In genomic region chr22:20506543-20507252, GRCh38 we compare ENCODE assay signal across 7 cellular contexts. TPM values are rescaled to one million over a fixed set of nuclear protein-coding genes. Genes with fewer than 3 reads are reported as not detected.
DNase-seq lines count a peak whose midpoint lies in the region; ATAC-seq and TF ChIP-seq lines count a peak whose summit lies in the region.

No MANE protein-coding gene starts in this region.

- intact Hi-C loops in activated T-helper 2 cell treated with anti-CD3 and anti-CD28 coated beads, Interferon-gamma antibody, Interleukin-2, Interleukin-4, amounts not matched to agents 10 μg/mL and 5 μg/mL and 100 μg/mL, durations not matched to agents 14 hours and 24 hours and 36 hours (cut with micrococcal nuclease): loop anchor here (1.0 kb wide), 1 partner anchor 10 kb away; no protein-coding TSS in a partner anchor
- intact Hi-C loops in stomach (cut with DNase I; ENCODE audit: low total_unique reads): loop anchor here (10.0 kb wide), 1 partner anchor 48 kb away; no protein-coding TSS in a partner anchor

- TF ChIP-seq EP300 in stomach (IDR thresholded peaks at IDR 0.05): no peak

- H3K27me3 ChIP-seq in HUES48 (ENCODE audit: control insufficient read depth, insufficient read depth, low read length): no peaks in the 10 kb centered on the region
- no peaks in the 10 kb centered on the region for H3K27me3 ChIP-seq in iPS-18a (ENCODE audit: control insufficient read depth, insufficient read depth, low read length)
- no peaks in the 10 kb centered on the region for H3K27me3 ChIP-seq in stomach

- no peak for TF ChIP-seq CTCF in stomach (IDR thresholded peaks at IDR 0.05)

- H3K9me3 Mint-ChIP-seq in activated T-helper 2 cell treated with anti-CD3 and anti-CD28 coated beads, Interferon-gamma antibody, Interleukin-2, Interleukin-4, amounts not matched to agents 10 μg/mL and 5 μg/mL and 100 μg/mL, durations not matched to agents 14 hours and 24 hours and 36 hours: no peaks in the 10 kb centered on the region

- H3K27ac Mint-ChIP-seq in activated T-helper 2 cell treated with anti-CD3 and anti-CD28 coated beads, Interferon-gamma antibody, Interleukin-2, Interleukin-4, amounts not matched to agents 10 μg/mL and 5 μg/mL and 100 μg/mL, durations not matched to agents 14 hours and 24 hours and 36 hours: peak overlapping the region; percentile 91

- H3K4me1 Mint-ChIP-seq in activated T-helper 2 cell treated with anti-CD3 and anti-CD28 coated beads, Interferon-gamma antibody, Interleukin-2, Interleukin-4, amounts not matched to agents 10 μg/mL and 5 μg/mL and 100 μg/mL, durations not matched to agents 14 hours and 24 hours and 36 hours (ENCODE audit: low read depth): peaks cover 44% of the 10 kb centered on the region

- whole genome bisulfite sequencing in stomach, 5 donors: 69 to 75% (median 73%) methylated on average over 13 of the region's 13 CpGs

- no peak overlapping the region for H3K9ac ChIP-seq in HUES48 (ENCODE audit: low read depth, low read length)
- H3K9ac ChIP-seq in iPS-18a (ENCODE audit: low read length): no peak overlapping the region

- peaks cover 27% of the 10 kb centered on the region for H3K36me3 Mint-ChIP-seq in activated T-helper 2 cell treated with anti-CD3 and anti-CD28 coated beads, Interferon-gamma antibody, Interleukin-2, Interleukin-4, amounts not matched to agents 10 μg/mL and 5 μg/mL and 100 μg/mL, durations not matched to agents 14 hours and 24 hours and 36 hours (ENCODE audit: low read depth)

- H3K9me3 ChIP-seq in HUES48 (ENCODE audit: control insufficient read depth, insufficient read depth, low read length): no peaks in the 10 kb centered on the region
- H3K9me3 ChIP-seq in iPS-18a (ENCODE audit: control insufficient read depth, low read depth, low read length): no peaks in the 10 kb centered on the region
- no peaks in the 10 kb centered on the region for H3K9me3 ChIP-seq in stomach

- peak overlapping the region; percentile 98 for H3K4me3 ChIP-seq in HUES48 (ENCODE audit: low read depth, low read length)
- peak overlapping the region; percentile 98 for H3K4me3 ChIP-seq in iPS-18a (ENCODE audit: low read length)
- H3K4me3 ChIP-seq in stomach: peak overlapping the region; percentile 70 to 84 (median 78)

- ATAC-seq in HG02852 (IDR thresholded peaks at IDR 0.05; ENCODE audit: unreplicated experiment) (no peak), GM21576 (IDR thresholded peaks at IDR 0.05; ENCODE audit: unreplicated experiment) (no peak)

- H3K4me1 ChIP-seq in HUES48 (ENCODE audit: control insufficient read depth, insufficient read depth, low read length) (peaks cover 23% of the 10 kb centered on the region), iPS-18a (ENCODE audit: control insufficient read depth, low read depth, low read length) (peaks cover 11% of the 10 kb centered on the region), stomach (peaks cover 33 to 52% (median 45%) of the 10 kb centered on the region in 4 donors)

- no peaks in the 10 kb centered on the region for H3K27me3 Mint-ChIP-seq in activated T-helper 2 cell treated with anti-CD3 and anti-CD28 coated beads, Interferon-gamma antibody, Interleukin-2, Interleukin-4, amounts not matched to agents 10 μg/mL and 5 μg/mL and 100 μg/mL, durations not matched to agents 14 hours and 24 hours and 36 hours (ENCODE audit: low read depth)

- DNase-seq in activated T-helper 2 cell treated with anti-CD3 and anti-CD28 coated beads, Interferon-gamma antibody, Interleukin-2, Interleukin-4, amounts not matched to agents 10 μg/mL and 5 μg/mL and 100 μg/mL, durations not matched to agents 14 hours and 24 hours and 36 hours (ENCODE audit: low spot score): no peak
- DNase-seq in stomach: no peak
- no peak for DNase-seq in stimulated activated CD4-positive, alpha-beta T cell treated with anti-CD3 and anti-CD28 coated beads, Interleukin-4, amount 100 ng/mL, for 4 hours

- H3K36me3 ChIP-seq in HUES48 (ENCODE audit: control insufficient read depth, insufficient read depth, low read length) (no peaks in the 10 kb centered on the region; the same call in 1 of the 2 replicates), iPS-18a (ENCODE audit: control insufficient read depth, low read depth, low read length) (no peaks in the 10 kb centered on the region), stomach (peaks cover 0 to 6% (median 3%) of the 10 kb centered on the region in 4 donors)

- no peak for TF ChIP-seq POLR2A in stomach (IDR thresholded peaks at IDR 0.05)

- H3K27ac ChIP-seq in HUES48 (ENCODE audit: low read depth, low read length) (no peak overlapping the region), iPS-18a (ENCODE audit: low read length) (no peak overlapping the region), stomach (peak overlapping the region in 4 of 5 donors; percentile 95 to 99 (median 98))

- H3K4me3 Mint-ChIP-seq in activated T-helper 2 cell treated with anti-CD3 and anti-CD28 coated beads, Interferon-gamma antibody, Interleukin-2, Interleukin-4, amounts not matched to agents 10 μg/mL and 5 μg/mL and 100 μg/mL, durations not matched to agents 14 hours and 24 hours and 36 hours (ENCODE audit: low read depth): peak overlapping the region; percentile 96

RNA-seq across cellular contexts. Expression of gene MED15, which starts 0.7 kb away (rescaled TPM):
- 123 and 129 TPM in 2 replicates for total RNA-seq in activated T-helper 2 cell treated with anti-CD3 and anti-CD28 coated beads, Interferon-gamma antibody, Interleukin-2, Interleukin-4, amounts not matched to agents 10 μg/mL and 5 μg/mL and 100 μg/mL, durations not matched to agents 14 hours and 24 hours and 36 hours
- 100 to 1,000 TPM in 3 of 5 donors, 10 to 100 TPM in 2; 28.3 to 289 (median 135) TPM for total RNA-seq in stomach
- polyA plus RNA-seq in stomach: 10 to 100 TPM; 29.3 to 41.9 (median 39.3) TPM

RNA-seq across cellular contexts. Expression of gene KLHL22, which starts 11.1 kb away (rescaled TPM):
- 34.0 and 38.0 TPM in 2 replicates for total RNA-seq in activated T-helper 2 cell treated with anti-CD3 and anti-CD28 coated beads, Interferon-gamma antibody, Interleukin-2, Interleukin-4, amounts not matched to agents 10 μg/mL and 5 μg/mL and 100 μg/mL, durations not matched to agents 14 hours and 24 hours and 36 hours
- total RNA-seq in stomach: 10 to 100 TPM in 4 of 5 donors, 1 to 10 TPM in 1; 7.0 to 26.5 (median 22.8) TPM
- polyA plus RNA-seq in stomach: 10 to 100 TPM in 2 of 3 donors, 1 to 10 TPM in 1; 7.0 to 10.8 (median 10.2) TPM

Comparison
In these comparisons a context has a peak if more than half of its experiments do, and no peak if none do; other contexts are left out.
1. H3K27ac ChIP-seq: peak in stomach (4 of 5); none in HUES48 (single experiment) and iPS-18a (single experiment).
2. Peak in every context shown above with its lines, with median percentiles within 50 percentile points of each other: H3K4me3 ChIP-seq.